Comparison of ENCODE assay signal across 1 cellular context in genomic region chr10:88553116-88553752, GRCh38.
TF ChIP-seq lines count a peak whose summit lies in the region.

No MANE protein-coding gene starts in this region.

TF ChIP-seq in endothelial cell of umbilical vein, 7 proteins besides CTCF, POLR2A, EP300 and RAD21:
- no peak for TF ChIP-seq JUN (IDR thresholded peaks at IDR 0.05; ENCODE audit: borderline replicate concordance, insufficient read depth, insufficient read length, low read depth)
- TF ChIP-seq POLR2AphosphoS5 (IDR thresholded peaks at IDR 0.05; ENCODE audit: insufficient read depth, low read depth, low read length) = no peak
- TF ChIP-seq GATA2 (IDR thresholded peaks at IDR 0.05; ENCODE audit: insufficient read depth, insufficient read length, low read depth, low read length) = no peak
- TF ChIP-seq MYC (IDR thresholded peaks at IDR 0.05; ENCODE audit: low read depth, low read length) = no peak
- TF ChIP-seq EZH2 (IDR thresholded peaks at IDR 0.05; ENCODE audit: borderline replicate concordance, low read depth, low read length, severe bottlenecking) = no peak
- no peak for TF ChIP-seq FOS (IDR thresholded peaks at IDR 0.05; ENCODE audit: borderline replicate concordance, insufficient read depth, low read length)
- no peak for TF ChIP-seq MAX (IDR thresholded peaks at IDR 0.05; ENCODE audit: insufficient read depth, insufficient read length)
